Comparison of ENCODE assay signal across 8 cellular contexts in genomic region chr2:27489498-27490397, GRCh38. TPM values are rescaled to one million over a fixed set of nuclear protein-coding genes. Genes with fewer than 3 reads are reported as not detected.
DNase-seq lines count a peak whose midpoint lies in the region; ATAC-seq and TF ChIP-seq lines count a peak whose summit lies in the region.

Gene IFT172 (minus strand): TSS chr2:27489743. CDS start chr2:27489653, 90 bp downstream.

- no peak for TF ChIP-seq CTCF in GM10248 (IDR thresholded peaks at IDR 0.05; ENCODE audit: control extremely low read depth, extremely low read depth, low read depth, missing control alignments)

- H3K9me3 Mint-ChIP-seq in activated naive CD4-positive, alpha-beta T cell treated with anti-CD3 and anti-CD28 coated beads, Interleukin-2, amount 50 U/mL, for 72 hours, result no peaks in the 10 kb centered on the region

- peak; percentile 96 for DNase-seq in GM10248 (ENCODE audit: extremely low spot score)
- peak; percentile 97 for DNase-seq in NCI-H1092 treated with DMSO at 0.1 percent for 48 hours (lab: John Stamatoyannopoulos, UW)
- DNase-seq in activated naive CD4-positive, alpha-beta T cell treated with anti-CD3 and anti-CD28 coated beads, Interleukin-2, amount 50 U/mL, for 72 hours (ENCODE audit: low spot score in 2 of 2), result peak; percentile 97 to 98
- DNase-seq in glomerular endothelial cell (ENCODE audit: extremely low read depth, low read depth, low spot score), result peak; percentile 89
- DNase-seq in nucleus accumbens (lab: John Stamatoyannopoulos, UW), result peak; percentile 69 to 99 (median 96)
- DNase-seq in superior temporal gyrus (ENCODE audit: extremely low spot score), result peak; percentile 99

- ATAC-seq in HG02610 (IDR thresholded peaks at IDR 0.05; ENCODE audit: unreplicated experiment) (peak; percentile 95), SK-N-SH treated with all-trans-retinoic acid at 6 μM for 48 hours (peak; percentile 97)
- peak; percentile 93 to 97 for ATAC-seq in activated naive CD4-positive, alpha-beta T cell treated with anti-CD3 and anti-CD28 coated beads, Interleukin-2, amount 50 U/mL, for 72 hours

- H3K36me3 Mint-ChIP-seq in activated naive CD4-positive, alpha-beta T cell treated with anti-CD3 and anti-CD28 coated beads, Interleukin-2, amount 50 U/mL, for 72 hours, result no peaks in the 10 kb centered on the region

- H3K27ac Mint-ChIP-seq in activated naive CD4-positive, alpha-beta T cell treated with anti-CD3 and anti-CD28 coated beads, Interleukin-2, amount 50 U/mL, for 72 hours, result peak within 1 kb of the TSS; percentile 83 to 84

- POLR2A ChIA-PET in GM10248 (lab: Yijun Ruan, JAX), result no interaction called here

- CTCF ChIA-PET in GM10248 (lab: Yijun Ruan, JAX), result interaction anchor here (1.9 kb wide), 1 partner anchor 194 kb away, joined by 5 read pairs; no protein-coding TSS in a partner anchor

TF ChIP-seq in SK-N-SH treated with all-trans-retinoic acid at 6 μM for 48 hours, 23 proteins besides CTCF, POLR2A, EP300 and RAD21:
- TF ChIP-seq GLIS3 (CRISPR knock-in tag; IDR thresholded peaks at IDR 0.05), result 0 out of 2 replicates have a peak, but pooled peaks have one; percentile 32
- TF ChIP-seq ZNF8 (CRISPR knock-in tag; IDR thresholded peaks at IDR 0.05), result no peak

RNA-seq across cellular contexts. Expression of gene IFT172, which starts in this region (rescaled TPM):
- total RNA-seq in activated naive CD4-positive, alpha-beta T cell treated with anti-CD3 and anti-CD28 coated beads, Interleukin-2, amount 50 U/mL, for 72 hours, result 10 to 100 TPM; 15.8 to 16.4 TPM
- 13.9 and 26.8 TPM in 2 replicates for total RNA-seq in glomerular endothelial cell

Comparison
In these comparisons a context has a peak if more than half of its experiments do, and no peak if none do; other contexts are left out.
1. Peak in every context shown above with its lines: DNase-seq and ATAC-seq.